8 cellular contexts compared by ENCODE assay signal in the genomic region with DNA sequence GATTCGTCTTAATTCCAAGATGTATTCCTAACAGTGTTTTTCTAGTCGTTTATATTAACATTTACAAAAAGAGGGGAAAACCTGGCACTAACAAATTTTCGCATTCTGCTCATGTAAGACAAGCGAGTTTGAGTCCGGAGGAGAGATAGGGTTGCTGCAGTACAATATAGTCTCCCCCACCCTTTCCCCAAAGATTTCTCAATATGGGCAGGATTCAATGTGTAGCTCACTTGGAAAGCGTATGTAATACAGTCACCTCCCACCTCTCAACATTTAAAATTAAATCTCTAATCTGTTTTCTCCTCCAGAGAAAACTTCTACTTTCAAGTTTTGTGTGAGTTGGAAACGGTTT. TPM values are rescaled to one million over a fixed set of nuclear protein-coding genes. Genes with fewer than 3 reads are reported as not detected.
DNase-seq lines count a peak whose midpoint lies in the region; ATAC-seq and TF ChIP-seq lines count a peak whose summit lies in the region.

No MANE protein-coding gene starts in this region.

- H3K27me3 ChIP-seq in A673 (replicated peaks; ENCODE audit: insufficient read depth, low read depth, low read length, poor library complexity), result no peaks in the 10 kb centered on the region

- peak overlapping the region; percentile 72 for H3K4me3 Mint-ChIP-seq in activated CD8-positive, alpha-beta T cell treated with anti-CD3 and anti-CD28 coated beads, Interleukin-2, amount 10 ng/mL, durations not matched to agents 7 days and 5 days
- H3K4me3 Mint-ChIP-seq in glutamatergic neuron (ENCODE audit: unreplicated experiment), result peak overlapping the region; percentile 93

- H3K27me3 Mint-ChIP-seq in activated CD8-positive, alpha-beta T cell treated with anti-CD3 and anti-CD28 coated beads, Interleukin-2, amount 10 ng/mL, durations not matched to agents 7 days and 5 days (ENCODE audit: low read depth), result peaks cover 27% of the 10 kb centered on the region
- H3K27me3 Mint-ChIP-seq in glutamatergic neuron (ENCODE audit: unreplicated experiment), result no peaks in the 10 kb centered on the region

- ATAC-seq in HG03066 (IDR thresholded peaks at IDR 0.05; ENCODE audit: low read depth, unreplicated experiment), result peak; percentile 13
- no peak for ATAC-seq in activated CD8-positive, alpha-beta T cell treated with anti-CD3 and anti-CD28 coated beads, Interleukin-2, amount 10 ng/mL, durations not matched to agents 7 days and 5 days

- H3K4me1 ChIP-seq in A673 (ENCODE audit: insufficient read depth, low read length, poor library complexity, severe bottlenecking), result peaks cover 12% of the 10 kb centered on the region

- H3K4me3 ChIP-seq in A673 (ENCODE audit: low read depth, low read length, poor library complexity, severe bottlenecking), result peak overlapping the region; percentile 62

- H3K27ac Mint-ChIP-seq in activated CD8-positive, alpha-beta T cell treated with anti-CD3 and anti-CD28 coated beads, Interleukin-2, amount 10 ng/mL, durations not matched to agents 7 days and 5 days, result no peak overlapping the region
- peak overlapping the region; percentile 74 for H3K27ac Mint-ChIP-seq in glutamatergic neuron (ENCODE audit: unreplicated experiment)

- H3K36me3 Mint-ChIP-seq in activated CD8-positive, alpha-beta T cell treated with anti-CD3 and anti-CD28 coated beads, Interleukin-2, amount 10 ng/mL, durations not matched to agents 7 days and 5 days (ENCODE audit: low read depth), result peaks cover 4% of the 10 kb centered on the region
- no peaks in the 10 kb centered on the region for H3K36me3 Mint-ChIP-seq in glutamatergic neuron (ENCODE audit: unreplicated experiment)

- peak overlapping the region; percentile 62 for H3K27ac ChIP-seq in A673 (ENCODE audit: low read depth, low read length, poor library complexity, severe bottlenecking)

- no peaks in the 10 kb centered on the region for H3K36me3 ChIP-seq in A673 (ENCODE audit: insufficient read depth, low read length, poor library complexity, severe bottlenecking)

- CTCF ChIA-PET in A673 (lab: Charles Lee), result interaction anchor here (0.6 kb wide), 2 partner anchors 43 to 52 kb away, joined by 4 read pairs; no protein-coding TSS in a partner anchor
- CTCF ChIA-PET in activated CD8-positive, alpha-beta T cell treated with anti-CD3 and anti-CD28 coated beads, Interleukin-2, amount 10 ng/mL, durations not matched to agents 7 days and 5 days (lab: Charles Lee), result interaction anchor here (0.8 to 1.5 kb wide), 4 partner anchors 9 to 193 kb away, joined by 3 to 7 read pairs (median 6); no protein-coding TSS in a partner anchor

- DNase-seq in A673 (ENCODE audit: low spot score), result peak; percentile 68
- DNase-seq in activated CD8-positive, alpha-beta T cell treated with anti-CD3 and anti-CD28 coated beads, Interleukin-2, amount 10 ng/mL, durations not matched to agents 7 days and 5 days, result no peak
- DNase-seq in glutamatergic neuron, result no peak
- DNase-seq in pons (ENCODE audit: low spot score), result peak; percentile 42
- DNase-seq in activated gamma-delta T cell treated with Interleukin-2 at 50 U/mL for 16 hours, result no peak
- no peak for DNase-seq in UCSD-AML1 (lab: John Stamatoyannopoulos, UW; ENCODE audit: unreplicated experiment)
- no peak for DNase-seq in stimulated activated naive CD4-positive, alpha-beta T cell treated with Interleukin-2 at 50 U/mL for 16 hours (lab: John Stamatoyannopoulos, UW)

- intact Hi-C loops in A673 (cut with micrococcal nuclease; ENCODE audit: unreplicated experiment), result no loop called here

- H3K9me3 Mint-ChIP-seq in activated CD8-positive, alpha-beta T cell treated with anti-CD3 and anti-CD28 coated beads, Interleukin-2, amount 10 ng/mL, durations not matched to agents 7 days and 5 days (ENCODE audit: insufficient read depth), result no peaks in the 10 kb centered on the region
- no peaks in the 10 kb centered on the region for H3K9me3 Mint-ChIP-seq in glutamatergic neuron (ENCODE audit: unreplicated experiment)

- TF ChIP-seq CTCF in A673 (conservative IDR thresholded peaks at IDR 0.05; ENCODE audit: low read depth, low read length), result no peak
- no peak for TF ChIP-seq CTCF in glutamatergic neuron (IDR thresholded peaks at IDR 0.05; ENCODE audit: partially characterized antibody, unreplicated experiment)

- POLR2A ChIA-PET in A673 (lab: Charles Lee; ENCODE audit: low non-redundant PET), result no interaction called here
- POLR2A ChIA-PET in activated CD8-positive, alpha-beta T cell treated with anti-CD3 and anti-CD28 coated beads, Interleukin-2, amount 10 ng/mL, durations not matched to agents 7 days and 5 days (lab: Charles Lee), result interaction anchor here (1.2 kb wide), 1 partner anchor 385 kb away, joined by 4 read pairs; the partner anchor contains the start of gene TBC1D23

- H3K9me3 ChIP-seq in A673 (ENCODE audit: low read depth, low read length, poor library complexity, severe bottlenecking), result no peaks in the 10 kb centered on the region

- BruUV-seq in A673 (replicated peaks; lab: Mats Ljungman, UMichigan), result no TSS peak

- H3K4me1 Mint-ChIP-seq in activated CD8-positive, alpha-beta T cell treated with anti-CD3 and anti-CD28 coated beads, Interleukin-2, amount 10 ng/mL, durations not matched to agents 7 days and 5 days (ENCODE audit: low read depth), result peaks cover 33% of the 10 kb centered on the region
- peaks cover 13% of the 10 kb centered on the region for H3K4me1 Mint-ChIP-seq in glutamatergic neuron (ENCODE audit: low read depth, unreplicated experiment)

RNA-seq across cellular contexts. Expression of gene CMSS1, which starts 57.9 kb away (rescaled TPM):
- total RNA-seq in A673 (2021), result 98.6 and 103 TPM in 2 replicates
- 10 to 100 TPM; 42.1 to 42.6 TPM for total RNA-seq in activated CD8-positive, alpha-beta T cell treated with anti-CD3 and anti-CD28 coated beads, Interleukin-2, amount 10 ng/mL, durations not matched to agents 7 days and 5 days
- 37.8 TPM for total RNA-seq in glutamatergic neuron (ENCODE audit: unreplicated experiment)

Comparison
In these comparisons a context has a peak if more than half of its experiments do, and no peak if none do; other contexts are left out.
1. DNase-seq: peak in A673 (single experiment) and pons (single experiment); none in activated CD8-positive, alpha-beta T cell treated with anti-CD3 and anti-CD28 coated beads, Interleukin-2, amount 10 ng/mL, durations not matched to agents 7 days and 5 days (single experiment), glutamatergic neuron (single experiment), activated gamma-delta T cell treated with Interleukin-2 at 50 U/mL for 16 hours (single experiment), UCSD-AML1 (single experiment) and stimulated activated naive CD4-positive, alpha-beta T cell treated with Interleukin-2 at 50 U/mL for 16 hours (single experiment).